ENCODE assay signal across 8 cellular contexts in the genomic region with DNA sequence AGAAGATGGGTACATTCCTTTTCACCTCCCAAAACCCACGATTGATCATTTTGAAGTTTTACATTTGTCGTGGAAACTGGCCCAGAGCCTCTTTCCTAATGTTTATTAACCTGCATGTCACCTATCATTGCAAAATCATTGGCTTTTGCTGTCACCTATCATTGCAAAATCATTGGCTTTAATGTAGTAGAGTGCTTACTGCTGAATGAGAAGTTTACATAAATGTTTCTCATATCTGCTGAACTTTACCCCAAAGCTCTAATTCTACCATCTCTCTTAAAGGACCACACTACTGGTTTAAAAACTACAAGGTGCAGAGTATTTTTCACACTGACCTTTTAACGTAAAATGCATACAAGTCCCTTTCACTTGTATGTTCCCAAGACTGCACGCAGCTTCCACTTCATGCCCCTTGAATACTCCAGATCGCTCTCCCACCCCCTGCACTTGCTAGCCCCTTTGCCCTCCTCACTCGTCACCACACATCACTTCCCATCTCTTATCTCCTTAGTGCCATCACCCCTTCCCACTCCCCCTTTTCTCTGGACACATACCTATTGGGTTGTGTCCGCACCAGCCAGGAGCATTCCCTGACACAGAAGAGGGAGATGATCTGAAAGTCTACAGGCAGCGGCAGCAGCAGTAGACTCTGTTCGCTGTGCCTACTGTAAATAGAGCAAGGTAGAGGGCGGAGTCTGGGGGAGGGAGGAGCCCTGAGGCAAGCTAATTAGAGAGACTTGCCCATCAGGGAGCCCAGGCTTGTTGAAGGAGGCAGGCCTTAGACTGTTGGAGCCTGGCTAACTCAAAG. TPM values are rescaled to one million over a fixed set of nuclear protein-coding genes. Genes with fewer than 3 reads are reported as not detected.
A peak's percentile ranks its signal among the peaks of the same experiment; 100 is the strongest.
DNase-seq lines count a peak whose midpoint lies in the region; ATAC-seq, FAIRE-seq and TF ChIP-seq lines count a peak whose summit lies in the region.

No MANE protein-coding gene starts in this region.

- H3K36me3 ChIP-seq in breast epithelium (no peaks in the 10 kb centered on the region), stomach (no peaks in the 10 kb centered on the region), SJCRH30 (no peaks in the 10 kb centered on the region)

- no peaks in the 10 kb centered on the region for H3K4me1 ChIP-seq in right cardiac atrium (ENCODE audit: control insufficient read depth, insufficient read depth, low read length)
- H3K4me1 ChIP-seq in breast epithelium, result no peaks in the 10 kb centered on the region
- H3K4me1 ChIP-seq in stomach, result peaks cover 0 to 7% (median 0%) of the 10 kb centered on the region in 4 donors
- no peaks in the 10 kb centered on the region for H3K4me1 ChIP-seq in SJCRH30

- TF ChIP-seq CTCF in breast epithelium (IDR thresholded peaks at IDR 0.05) (no peak), stomach (IDR thresholded peaks at IDR 0.05) (no peak)

- WGBS in right cardiac atrium, result 59% methylated on average over 10 of the region's 10 CpGs
- 25 to 43% (median 34%) methylated on average over 9 to 10 of the region's 10 CpGs for WGBS in stomach, 5 donors

- H3K27ac ChIP-seq in right cardiac atrium (ENCODE audit: low read length), result no peak overlapping the region
- H3K27ac ChIP-seq in breast epithelium, result peak overlapping the region; percentile 20 to 43
- no peak overlapping the region for H3K27ac ChIP-seq in stomach
- no peak overlapping the region for H3K27ac ChIP-seq in SJCRH30

- DNase-seq in right cardiac atrium, result no peak
- no peak for DNase-seq in Right ventricle myocardium inferior (ENCODE audit: missing footprints)
- peak; percentile 50 to 75 for DNase-seq in breast epithelium (ENCODE audit: low spot score in 2 of 2)
- peak; percentile 69 for DNase-seq in stomach
- no peak for DNase-seq in COR-L47 (lab: John Stamatoyannopoulos, UW)
- no peak for DNase-seq in SJCRH30
- no peak for DNase-seq in H54 (ENCODE audit: insufficient read length, low spot score)

- peak; percentile 23 to 68 for ATAC-seq in right cardiac atrium
- no peak for ATAC-seq in Right ventricle myocardium inferior
- peak; percentile 76 for ATAC-seq in HG03175 (IDR thresholded peaks at IDR 0.05; ENCODE audit: unreplicated experiment)

- FAIRE-seq in H54 (lab: Jason Lieb, UNC), result no peak

- TF ChIP-seq EP300 in stomach (IDR thresholded peaks at IDR 0.05), result no peak

- TF ChIP-seq POLR2A in breast epithelium (IDR thresholded peaks at IDR 0.05), result no peak
- TF ChIP-seq POLR2A in stomach (IDR thresholded peaks at IDR 0.05), result no peak
- no peak for TF ChIP-seq POLR2A in H54 (IDR thresholded peaks at IDR 0.05; ENCODE audit: low read depth, low read length)

- H3K9me3 ChIP-seq in right cardiac atrium (ENCODE audit: control insufficient read depth, low read length) (no peaks in the 10 kb centered on the region), breast epithelium (no peaks in the 10 kb centered on the region), stomach (no peaks in the 10 kb centered on the region), SJCRH30 (replicated peaks) (no peaks in the 10 kb centered on the region)

- H3K27me3 ChIP-seq in right cardiac atrium (ENCODE audit: control insufficient read depth, insufficient read depth) (no peaks in the 10 kb centered on the region), breast epithelium (no peaks in the 10 kb centered on the region), stomach (no peaks in the 10 kb centered on the region), SJCRH30 (no peaks in the 10 kb centered on the region)

- no peak overlapping the region for H3K4me3 ChIP-seq in right cardiac atrium (ENCODE audit: low read length)
- peak overlapping the region in 1 of 3 donors; percentile 32 for H3K4me3 ChIP-seq in breast epithelium
- H3K4me3 ChIP-seq in stomach, result peak overlapping the region; percentile 5 to 35 (median 13)
- no peak overlapping the region for H3K4me3 ChIP-seq in SJCRH30

- intact Hi-C loops in right cardiac atrium (cut with DNase I), result no loop called here
- intact Hi-C loops in Right ventricle myocardium inferior (cut with DNase I), result no loop called here
- intact Hi-C loops in breast epithelium (cut with DNase I; ENCODE audit: low total_unique reads), result no loop called here
- intact Hi-C loops in stomach (cut with DNase I; ENCODE audit: low total_unique reads), result no loop called here

RNA-seq across cellular contexts. Expression of a gene that starts 30.2 kb away (rescaled TPM):
- total RNA-seq in right cardiac atrium (10 to 100 TPM; 29.3 to 51.7 (median 33.1) TPM), Right ventricle myocardium inferior (21.7 TPM), breast epithelium (100 to 1,000 TPM; 157 to 215 (median 168) TPM), stomach (100 to 1,000 TPM in 2 of 5 donors, 10 to 100 TPM in 3; 46.1 to 206 (median 93.5) TPM)
- polyA plus RNA-seq in right cardiac atrium (38.1 TPM), stomach (10 to 100 TPM; 19.4 to 31.4 (median 23.7) TPM)
- total RNA-seq in SJCRH30 (2014; rRNA removed; shearing (Covaris generic)), result 3.0 and 3.2 TPM in 2 replicates

Comparison
In these comparisons a context has a peak if more than half of its experiments do, and no peak if none do; other contexts are left out.
1. DNase-seq: peak in breast epithelium (2 of 2) and stomach (single experiment); none in right cardiac atrium (0 of 3), Right ventricle myocardium inferior (single experiment), COR-L47 (single experiment), SJCRH30 (0 of 2) and H54 (single experiment).
2. H3K27ac ChIP-seq: peak in breast epithelium (2 of 2); none in right cardiac atrium (single experiment), stomach (0 of 5) and SJCRH30 (single experiment).
3. H3K4me3 ChIP-seq: peak in stomach (4 of 4); none in right cardiac atrium (single experiment) and SJCRH30 (single experiment).